In genomic region chr1:76866566-76866965, GRCh38 we compare ENCODE assay signal across 11 cellular contexts. TPM values are rescaled to one million over a fixed set of nuclear protein-coding genes. Genes with fewer than 3 reads are reported as not detected.
A peak's percentile ranks its signal among the peaks of the same experiment; 100 is the strongest.
DNase-seq lines count a peak whose midpoint lies in the region; TF ChIP-seq lines count a peak whose summit lies in the region.
"Had no signal": no experiment of that assay in that cellular context is flagged by ENCODE, and none has a peak within 500 bp of the region (broad histone marks: within the 10 kb centered on the region; RNA-seq: fewer than 3 reads in every experiment).

No MANE protein-coding gene starts in this region.

- H3K4me1 Mint-ChIP-seq in glutamatergic neuron (ENCODE audit: low read depth, unreplicated experiment) = peaks cover 24% of the 10 kb centered on the region
- H3K4me1 Mint-ChIP-seq in osteocyte (ENCODE audit: unreplicated experiment) = peaks cover 13% of the 10 kb centered on the region

- H3K9ac ChIP-seq in adipocyte (ENCODE audit: low read length) = no peak overlapping the region

- H3K27me3 ChIP-seq in adipocyte (replicated peaks; ENCODE audit: control insufficient read depth, insufficient read depth, low read length) (peaks cover 4% of the 10 kb centered on the region), osteoblast (ENCODE audit: insufficient read depth, low read length) (peaks cover 56% of the 10 kb centered on the region)

- H3K9me3 ChIP-seq in adipocyte (ENCODE audit: control insufficient read depth, low read length) (no peaks in the 10 kb centered on the region), osteoblast (ENCODE audit: low read depth, low read length) (no peaks in the 10 kb centered on the region)

- H3K4me1 ChIP-seq in adipocyte (ENCODE audit: control insufficient read depth, insufficient read depth, low read length) (peaks cover 3% of the 10 kb centered on the region), osteoblast (ENCODE audit: insufficient read depth, low read length) (peaks cover 8% of the 10 kb centered on the region)

- H3K9me3 Mint-ChIP-seq in glutamatergic neuron (ENCODE audit: unreplicated experiment) (peaks cover 10% of the 10 kb centered on the region), osteocyte (ENCODE audit: unreplicated experiment) (no peaks in the 10 kb centered on the region)

- H2AFZ ChIP-seq in osteoblast (ENCODE audit: low read length) = no peak overlapping the region
- H2AFZ ChIP-seq: PC-9 had no signal

- H3K27me3 Mint-ChIP-seq in glutamatergic neuron (ENCODE audit: unreplicated experiment) = peaks cover 8% of the 10 kb centered on the region
- H3K27me3 Mint-ChIP-seq in osteocyte (ENCODE audit: unreplicated experiment) = peaks cover 6% of the 10 kb centered on the region

- H3K36me3 Mint-ChIP-seq in glutamatergic neuron (ENCODE audit: unreplicated experiment) = no peaks in the 10 kb centered on the region
- no peaks in the 10 kb centered on the region for H3K36me3 Mint-ChIP-seq in osteocyte (ENCODE audit: unreplicated experiment)
- H3K36me3 Mint-ChIP-seq: CD4-positive, CD25-positive, alpha-beta regulatory T cell had no signal

- H3K4me3 ChIP-seq in adipocyte (ENCODE audit: low read length) (no peak overlapping the region), osteoblast (ENCODE audit: insufficient read depth, low read length) (no peak overlapping the region)
- H3K4me3 ChIP-seq: PC-9 had no signal

- H3K79me2 ChIP-seq in osteoblast (ENCODE audit: insufficient read depth, low read length) = no peaks in the 10 kb centered on the region

- H3K36me3 ChIP-seq in adipocyte (ENCODE audit: control insufficient read depth, insufficient read depth, low read length, severe bottlenecking) = no peaks in the 10 kb centered on the region
- no peaks in the 10 kb centered on the region for H3K36me3 ChIP-seq in osteoblast (ENCODE audit: insufficient read depth, low read length)

- H3K4me2 ChIP-seq in osteoblast (ENCODE audit: insufficient read depth, low read length) = no peak overlapping the region
- H3K4me2 ChIP-seq: PC-9 had no signal

- no peaks in the 10 kb centered on the region for H4K20me1 ChIP-seq in osteoblast (ENCODE audit: insufficient read depth, low read length)

- H3K27ac Mint-ChIP-seq in glutamatergic neuron (ENCODE audit: unreplicated experiment) = no peak overlapping the region
- no peak overlapping the region for H3K27ac Mint-ChIP-seq in osteocyte (ENCODE audit: unreplicated experiment)
- H3K27ac Mint-ChIP-seq: CD4-positive, CD25-positive, alpha-beta regulatory T cell had no signal

- DNase-seq in HCEC 1CT (peak; percentile 64), adipocyte (ENCODE audit: low read depth) (peak; percentile 60), glutamatergic neuron (no peak), osteocyte (ENCODE audit: extremely low spot score, unreplicated experiment) (no peak), NCI-H226 (no peak), D341Med (ENCODE audit: low spot score) (no peak), NCI-H774 (lab: John Stamatoyannopoulos, UW) (no peak), osteoblast (ENCODE audit: insufficient read length, low spot score, missing footprints) (no peak)
- DNase-seq: DMS79, PC-9 had no signal

- H3K4me3 Mint-ChIP-seq in glutamatergic neuron (ENCODE audit: unreplicated experiment) (peak overlapping the region; percentile 91), osteocyte (ENCODE audit: unreplicated experiment) (peak overlapping the region; percentile 17)

- H3K27ac ChIP-seq in osteoblast (ENCODE audit: low read depth, low read length) = no peak overlapping the region
- H3K27ac ChIP-seq: PC-9 had no signal

- TF ChIP-seq CTCF in glutamatergic neuron (IDR thresholded peaks at IDR 0.05; ENCODE audit: partially characterized antibody, unreplicated experiment) = no peak
- no peak for TF ChIP-seq CTCF in osteocyte (IDR thresholded peaks at IDR 0.05)
- TF ChIP-seq CTCF in osteoblast (IDR thresholded peaks at IDR 0.05; ENCODE audit: extremely low read depth, low read depth, low read length) = no peak

RNA-seq across cellular contexts. Expression of gene ST6GALNAC5, which starts 0.7 kb away (rescaled TPM):
- total RNA-seq in glutamatergic neuron (ENCODE audit: unreplicated experiment) (141 TPM), osteocyte (2.6 and 3.7 TPM in 2 replicates), osteoblast (0.88 and 1.1 TPM in 2 replicates)
- total RNA-seq: CD4-positive, CD25-positive, alpha-beta regulatory T cell had no signal

Comparison
In these comparisons a context has a peak if more than half of its experiments do, and no peak if none do; other contexts are left out.
1. DNase-seq: peak in HCEC 1CT (single experiment) and adipocyte (single experiment); none in glutamatergic neuron (single experiment), osteocyte (single experiment), NCI-H226 (single experiment), D341Med (single experiment), NCI-H774 (single experiment) and osteoblast (single experiment).
2. RNA of gene ST6GALNAC5, which starts 0.7 kb away (total RNA-seq): 141 TPM in glutamatergic neuron (single experiment); 2.6 to 3.7 TPM in osteocyte and 0.88 to 1.1 TPM in osteoblast; every median in the first group is over 10 times any median in the second.